In genomic region chr5:72531496-72532190, GRCh38 we compare ENCODE assay signal across 19 cellular contexts. TPM values are rescaled to one million over a fixed set of nuclear protein-coding genes. Genes with fewer than 3 reads are reported as not detected.
DNase-seq lines count a peak whose midpoint lies in the region; ATAC-seq and TF ChIP-seq lines count a peak whose summit lies in the region.
"Had no signal": no experiment of that assay in that cellular context is flagged by ENCODE, and none has a peak within 500 bp of the region (broad histone marks: within the 10 kb centered on the region; RNA-seq: fewer than 3 reads in every experiment).

No MANE protein-coding gene starts in this region.

- no peak for TF ChIP-seq POLR2A in esophagus squamous epithelium (IDR thresholded peaks at IDR 0.05)

- H3K36me3 ChIP-seq in HEK293 (ENCODE audit: control insufficient read depth in 2 of 2, insufficient read depth in 1 of 2, low read length in 2 of 2) (no peaks in the 10 kb centered on the region), smooth muscle cell (ENCODE audit: low read depth) (no peaks in the 10 kb centered on the region), esophagus squamous epithelium (no peaks in the 10 kb centered on the region)
- H3K36me3 ChIP-seq: upper lobe of left lung had no signal

- H3K4me3 ChIP-seq in HEK293 (ENCODE audit: low read depth, low read length) = no peak overlapping the region
- no peak overlapping the region for H3K4me3 ChIP-seq in fibroblast of villous mesenchyme (ENCODE audit: low read depth, low read length)
- H3K4me3 ChIP-seq in smooth muscle cell = no peak overlapping the region
- H3K4me3 ChIP-seq in esophagus squamous epithelium = no peak overlapping the region
- H3K4me3 ChIP-seq: hepatocyte, K562, psoas muscle, upper lobe of left lung had no signal

- H3K4me2 ChIP-seq in smooth muscle cell = no peak overlapping the region
- H3K4me2 ChIP-seq: hepatocyte had no signal

- 77% methylated on average over 4 of the region's 4 CpGs for WGBS in smooth muscle cell (ENCODE audit: low lambda C conversion rate)
- WGBS in esophagus squamous epithelium, 2 donors = 91 to 93% methylated on average over 3 of the region's 4 CpGs

- H3K4me1 ChIP-seq in HEK293 (ENCODE audit: control insufficient read depth, insufficient read depth, low read length) (no peaks in the 10 kb centered on the region), smooth muscle cell (ENCODE audit: low read depth) (no peaks in the 10 kb centered on the region), esophagus squamous epithelium (no peaks in the 10 kb centered on the region)
- H3K4me1 ChIP-seq: psoas muscle had no signal

- no peak for ATAC-seq in GM19467 (IDR thresholded peaks at IDR 0.05; ENCODE audit: unreplicated experiment)
- ATAC-seq in HG03159 (IDR thresholded peaks at IDR 0.05; ENCODE audit: unreplicated experiment) = no peak
- ATAC-seq: K562, Panc1, psoas muscle, WTC11 had no signal

- H3K79me2 ChIP-seq in smooth muscle cell (ENCODE audit: low read depth) = no peaks in the 10 kb centered on the region
- H3K79me2 ChIP-seq: hepatocyte had no signal

- CTCF ChIA-PET in HEK293 (lab: Yijun Ruan, JAX) = interaction anchor here (0.6 kb wide), 2 partner anchors 239 to 251 kb away, joined by 3 to 4 read pairs; no protein-coding TSS in a partner anchor

- TF ChIP-seq CTCF in HEK293 (tag by site-specific recombination; IDR thresholded peaks at IDR 0.05) (no peak), fibroblast of villous mesenchyme (IDR thresholded peaks at IDR 0.05; ENCODE audit: insufficient read depth, low read depth, low read length) (no peak), smooth muscle cell (IDR thresholded peaks at IDR 0.05; ENCODE audit: borderline replicate concordance, insufficient read depth, poor library complexity, severe bottlenecking) (no peak), esophagus squamous epithelium (IDR thresholded peaks at IDR 0.05) (no peak)

- DNase-seq in astrocyte of the hippocampus (ENCODE audit: low read depth, low spot score) (peak; percentile 64), fibroblast of villous mesenchyme (ENCODE audit: low read depth) (peak; percentile 41), smooth muscle cell (lab: John Stamatoyannopoulos, UW; ENCODE audit: unreplicated experiment) (no peak), esophagus squamous epithelium (lab: John Stamatoyannopoulos, UW) (no peak)
- DNase-seq in activated CD4-positive, CD25-positive, alpha-beta regulatory T cell treated with anti-CD3 and anti-CD28 coated beads, Interleukin-2, amount 50 U/mL, for 72 hours = no peak
- DNase-seq: left cardiac atrium; NCI-H1417; NCI-H526; psoas muscle; stimulated activated CD4-positive, alpha-beta T cell treated with anti-CD3 and anti-CD28 coated beads, Interleukin-2, amount 100 ng/mL, for 24 hours; stimulated activated CD8-positive, alpha-beta memory T cell treated with anti-CD3 and anti-CD28 coated beads, Interleukin-4, amount 100 ng/mL, for 48 hours had no signal

- H3F3A ChIP-seq in smooth muscle cell (ENCODE audit: low read depth) = no peaks in the 10 kb centered on the region

- H2AFZ ChIP-seq in smooth muscle cell (ENCODE audit: low read depth) = peak overlapping the region; percentile 64
- H2AFZ ChIP-seq: hepatocyte had no signal

- intact Hi-C loops in esophagus squamous epithelium (cut with DNase I) = no loop called here

- H4K20me1 ChIP-seq in smooth muscle cell (ENCODE audit: low read depth) = no peaks in the 10 kb centered on the region

- POLR2A ChIA-PET in HEK293 (lab: Yijun Ruan, JAX) = no interaction called here

- no peak overlapping the region for H3K9ac ChIP-seq in smooth muscle cell (ENCODE audit: low read depth)

- H3K9me3 ChIP-seq in HEK293 (ENCODE audit: control insufficient read depth, insufficient read depth, low read depth, low read length) = no peaks in the 10 kb centered on the region
- H3K9me3 ChIP-seq in smooth muscle cell (replicated peaks; ENCODE audit: low read depth) = no peaks in the 10 kb centered on the region
- H3K9me3 ChIP-seq in esophagus squamous epithelium = no peaks in the 10 kb centered on the region
- H3K9me3 ChIP-seq: psoas muscle, upper lobe of left lung had no signal

- H3K27me3 ChIP-seq in smooth muscle cell (ENCODE audit: low read depth) = no peaks in the 10 kb centered on the region
- no peaks in the 10 kb centered on the region for H3K27me3 ChIP-seq in esophagus squamous epithelium
- H3K27me3 ChIP-seq: hepatocyte, upper lobe of left lung had no signal

- H3K27ac ChIP-seq in HEK293 (ENCODE audit: extremely low read depth, low read depth, low read length) (no peak overlapping the region), smooth muscle cell (ENCODE audit: low read depth) (no peak overlapping the region), esophagus squamous epithelium (no peak overlapping the region)
- H3K27ac ChIP-seq: hepatocyte, psoas muscle had no signal

TF ChIP-seq in HEK293, 187 proteins besides CTCF, POLR2A, EP300 and RAD21:
- 0 out of 2 replicates have a peak, but pooled peaks have one; percentile 49 for TF ChIP-seq ZNF596 (tag by site-specific recombination; IDR thresholded peaks at IDR 0.05)
- TF ChIP-seq SALL2 (tag by site-specific recombination; IDR thresholded peaks at IDR 0.05; ENCODE audit: borderline replicate concordance) = no peak
- TF ChIP-seq KLF8 (tag by site-specific recombination; IDR thresholded peaks at IDR 0.05) = no peak
- TF ChIP-seq ZNF521 (tag by site-specific recombination; IDR thresholded peaks at IDR 0.05) = no peak
- TF ChIP-seq ZFHX2 (tag by site-specific recombination; conservative IDR thresholded peaks at IDR 0.05) = peak; percentile 42; the same call in 1 of the 2 replicates

RNA-seq across cellular contexts. Expression of gene ZNF366, which starts 24.4 kb away (rescaled TPM):
- total RNA-seq in fibroblast of villous mesenchyme = under 0.01 TPM in 2 replicates
- not detected in 2 replicates for total RNA-seq in smooth muscle cell
- polyA plus RNA-seq in smooth muscle cell = not detected in 2 replicates
- total RNA-seq in esophagus squamous epithelium = 1 to 10 TPM in 2 of 4 donors, under 1 TPM in 2; 0.48 to 2.9 (median 1.4) TPM
- total RNA-seq: K562, WTC11 had no signal
- polyA plus RNA-seq: hepatocyte, K562 had no signal

Comparison
In these comparisons a context has a peak if more than half of its experiments do, and no peak if none do; other contexts are left out.
1. DNase-seq: peak in astrocyte of the hippocampus (single experiment) and fibroblast of villous mesenchyme (single experiment); none in smooth muscle cell (single experiment), activated CD4-positive, CD25-positive, alpha-beta regulatory T cell treated with anti-CD3 and anti-CD28 coated beads, Interleukin-2, amount 50 U/mL, for 72 hours (single experiment) and esophagus squamous epithelium (single experiment).